Comparison of ENCODE assay signal across 21 cellular contexts in the genomic region with DNA sequence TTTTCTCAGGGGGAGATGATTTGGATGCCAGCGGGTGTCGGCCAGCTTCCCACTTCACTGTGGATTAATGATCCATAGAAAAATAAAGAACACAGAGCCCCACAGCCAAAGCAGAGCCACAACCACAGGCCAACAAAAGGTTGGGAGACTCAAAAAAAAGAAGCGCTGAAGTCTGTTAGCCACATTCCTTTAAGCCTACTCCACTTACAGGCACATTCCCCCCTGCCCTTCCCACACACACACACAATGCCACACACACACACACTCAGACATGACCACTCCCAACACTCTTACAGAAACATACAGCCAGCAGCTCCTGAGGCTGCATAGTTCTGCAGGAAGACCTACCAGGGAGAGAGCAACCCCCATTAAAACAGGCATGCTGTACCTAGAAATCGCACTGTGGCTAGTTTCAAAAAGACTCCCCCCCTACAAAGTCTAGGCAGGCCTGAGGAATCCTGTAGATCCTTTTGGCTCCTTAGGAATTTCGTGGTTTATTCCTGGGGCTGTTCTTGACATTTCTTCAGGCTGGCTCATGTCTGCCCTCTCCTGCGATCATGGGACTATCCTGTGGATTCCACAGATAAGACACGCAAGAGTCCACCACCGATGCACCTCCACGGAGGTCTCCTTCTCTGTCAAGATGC.
DNase-seq lines count a peak whose midpoint lies in the region; FAIRE-seq lines count a peak whose summit lies in the region.
"Had no signal": no experiment of that assay in that cellular context is flagged by ENCODE, and none has a peak within 500 bp of the region (broad histone marks: within the 10 kb centered on the region; RNA-seq: fewer than 3 reads in every experiment).

No MANE protein-coding gene starts in this region.

- CTCF ChIA-PET in activated CD4-positive, alpha-beta T cell treated with anti-CD3 and anti-CD28 coated beads, Interleukin-2, amount 10 ng/mL, durations not matched to agents 7 days and 5 days (lab: Charles Lee), result no interaction called here

- H3K36me3 Mint-ChIP-seq in activated CD4-positive, alpha-beta T cell treated with anti-CD3 and anti-CD28 coated beads, Interleukin-2, amount 10 ng/mL, durations not matched to agents 24 days and 14 days (ENCODE audit: low read depth), result no peaks in the 10 kb centered on the region
- no peaks in the 10 kb centered on the region for H3K36me3 Mint-ChIP-seq in activated CD4-positive, alpha-beta T cell treated with anti-CD3 and anti-CD28 coated beads, Interleukin-2, amount 10 ng/mL, durations not matched to agents 7 days and 5 days (ENCODE audit: low read depth)
- H3K36me3 Mint-ChIP-seq: CD4-positive, CD25-positive, alpha-beta regulatory T cell had no signal

- H3K4me3 Mint-ChIP-seq in activated CD4-positive, alpha-beta T cell treated with anti-CD3 and anti-CD28 coated beads, Interleukin-2, amount 10 ng/mL, durations not matched to agents 24 days and 14 days, result no peak overlapping the region
- H3K4me3 Mint-ChIP-seq in activated CD4-positive, alpha-beta T cell treated with anti-CD3 and anti-CD28 coated beads, Interleukin-2, amount 10 ng/mL, durations not matched to agents 7 days and 5 days, result no peak overlapping the region
- H3K4me3 Mint-ChIP-seq: CD4-positive, CD25-positive, alpha-beta regulatory T cell had no signal

- intact Hi-C loops in activated CD4-positive, alpha-beta T cell treated with anti-CD3 and anti-CD28 coated beads, Interleukin-2, amount 10 ng/mL, durations not matched to agents 24 days and 14 days (cut with micrococcal nuclease), result no loop called here

- peak overlapping the region; percentile 37 for H3K27ac Mint-ChIP-seq in activated CD4-positive, alpha-beta T cell treated with anti-CD3 and anti-CD28 coated beads, Interleukin-2, amount 10 ng/mL, durations not matched to agents 24 days and 14 days
- no peak overlapping the region for H3K27ac Mint-ChIP-seq in activated CD4-positive, alpha-beta T cell treated with anti-CD3 and anti-CD28 coated beads, Interleukin-2, amount 10 ng/mL, durations not matched to agents 7 days and 5 days
- H3K27ac Mint-ChIP-seq: CD4-positive, CD25-positive, alpha-beta regulatory T cell had no signal

- FAIRE-seq in RCC 7860 (lab: Jason Lieb, UNC), result peak; percentile 95
- FAIRE-seq: GM12892, GM19239, H54 had no signal

- POLR2A ChIA-PET in activated CD4-positive, alpha-beta T cell treated with anti-CD3 and anti-CD28 coated beads, Interleukin-2, amount 10 ng/mL, durations not matched to agents 7 days and 5 days (lab: Charles Lee), result no interaction called here

- DNase-seq in activated CD4-positive, alpha-beta T cell treated with anti-CD3 and anti-CD28 coated beads, Interleukin-2, amount 10 ng/mL, durations not matched to agents 24 days and 14 days, result no peak
- no peak for DNase-seq in activated CD4-positive, alpha-beta T cell treated with anti-CD3 and anti-CD28 coated beads, Interleukin-2, amount 10 ng/mL, durations not matched to agents 7 days and 5 days
- DNase-seq in RCC 7860 (ENCODE audit: low spot score) (peak; percentile 79), renal cortical epithelial cell (ENCODE audit: low read depth) (peak; percentile 84), activated gamma-delta T cell treated with Interleukin-2 at 50 U/mL for 16 hours (no peak), SKM-1 (lab: John Stamatoyannopoulos, UW; ENCODE audit: unreplicated experiment) (no peak), COLO668 (lab: John Stamatoyannopoulos, UW; ENCODE audit: unreplicated experiment) (no peak)
- DNase-seq: CD4-positive, CD25-positive, alpha-beta regulatory T cell; EL; GDM1; NCI-H1092 treated with DMSO at 0.1 percent for 48 hours; NCI-H1436; NCI-H187 treated with DMSO at 0.1 percent for 48 hours; NCI-H2171 treated with DMSO at 0.1 percent for 48 hours; NCI-H446; NCI-H524 treated with DMSO at 0.1 percent for 48 hours; NCI-H774; SJCRH30 had no signal

- no peaks in the 10 kb centered on the region for H3K9me3 Mint-ChIP-seq in activated CD4-positive, alpha-beta T cell treated with anti-CD3 and anti-CD28 coated beads, Interleukin-2, amount 10 ng/mL, durations not matched to agents 24 days and 14 days
- no peaks in the 10 kb centered on the region for H3K9me3 Mint-ChIP-seq in activated CD4-positive, alpha-beta T cell treated with anti-CD3 and anti-CD28 coated beads, Interleukin-2, amount 10 ng/mL, durations not matched to agents 7 days and 5 days
- H3K9me3 Mint-ChIP-seq: CD4-positive, CD25-positive, alpha-beta regulatory T cell had no signal

- no peaks in the 10 kb centered on the region for H3K27me3 Mint-ChIP-seq in activated CD4-positive, alpha-beta T cell treated with anti-CD3 and anti-CD28 coated beads, Interleukin-2, amount 10 ng/mL, durations not matched to agents 24 days and 14 days
- H3K27me3 Mint-ChIP-seq in activated CD4-positive, alpha-beta T cell treated with anti-CD3 and anti-CD28 coated beads, Interleukin-2, amount 10 ng/mL, durations not matched to agents 7 days and 5 days, result no peaks in the 10 kb centered on the region
- H3K27me3 Mint-ChIP-seq: CD4-positive, CD25-positive, alpha-beta regulatory T cell had no signal

- no peaks in the 10 kb centered on the region for H3K4me1 Mint-ChIP-seq in activated CD4-positive, alpha-beta T cell treated with anti-CD3 and anti-CD28 coated beads, Interleukin-2, amount 10 ng/mL, durations not matched to agents 24 days and 14 days
- H3K4me1 Mint-ChIP-seq in activated CD4-positive, alpha-beta T cell treated with anti-CD3 and anti-CD28 coated beads, Interleukin-2, amount 10 ng/mL, durations not matched to agents 7 days and 5 days, result no peaks in the 10 kb centered on the region
- H3K4me1 Mint-ChIP-seq: CD4-positive, CD25-positive, alpha-beta regulatory T cell had no signal

Comparison
In these comparisons a context has a peak if more than half of its experiments do, and no peak if none do; other contexts are left out.
1. DNase-seq: peak in RCC 7860 (single experiment) and renal cortical epithelial cell (single experiment); none in activated CD4-positive, alpha-beta T cell treated with anti-CD3 and anti-CD28 coated beads, Interleukin-2, amount 10 ng/mL, durations not matched to agents 24 days and 14 days (single experiment), activated CD4-positive, alpha-beta T cell treated with anti-CD3 and anti-CD28 coated beads, Interleukin-2, amount 10 ng/mL, durations not matched to agents 7 days and 5 days (single experiment), activated gamma-delta T cell treated with Interleukin-2 at 50 U/mL for 16 hours (single experiment), SKM-1 (single experiment) and COLO668 (single experiment).